In the genomic region with DNA sequence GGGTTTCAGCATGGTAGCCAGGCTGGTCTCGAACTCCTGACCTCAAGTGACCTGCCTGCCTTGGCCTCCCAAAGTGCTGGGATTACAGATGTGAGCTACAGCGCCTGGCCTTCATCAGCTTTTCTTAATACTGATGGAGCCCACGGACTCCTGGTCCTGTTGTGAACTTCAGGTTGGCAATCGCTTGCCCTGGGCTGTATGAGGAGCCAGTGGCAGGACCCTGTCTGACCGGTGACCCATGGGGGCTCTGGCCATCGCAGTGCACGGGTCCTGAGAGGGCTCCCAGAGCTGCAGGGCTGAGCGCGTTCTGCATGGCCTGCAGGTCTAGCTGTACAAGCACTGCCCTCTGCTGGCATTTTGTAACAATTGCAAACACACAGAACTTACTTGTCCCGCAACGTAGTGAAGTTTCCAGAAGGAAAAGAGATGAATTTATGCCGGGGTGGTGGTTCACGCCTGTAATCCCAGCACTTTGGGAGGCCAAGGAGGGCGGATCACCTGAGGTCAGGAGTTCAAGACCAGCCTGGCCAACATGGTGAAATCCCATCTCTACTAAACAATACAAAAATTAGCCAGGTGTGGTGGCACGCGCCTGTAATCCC, we compare ENCODE assay signal across 8 cellular contexts. TPM values are rescaled to one million over a fixed set of nuclear protein-coding genes. Genes with fewer than 3 reads are reported as not detected.
DNase-seq lines count a peak whose midpoint lies in the region; ATAC-seq, FAIRE-seq and TF ChIP-seq lines count a peak whose summit lies in the region.
"Not testable (repeated sequence)": the region's sequence is repeated elsewhere in the genome, so short reads cannot be mapped to it uniquely, and the experiment has no call there.

No MANE protein-coding gene starts in this region.

- not testable (repeated sequence) for BruUV-seq in A673 (replicated peaks; lab: Mats Ljungman, UMichigan)

- not testable (repeated sequence) for H3K27ac ChIP-seq in A673 (ENCODE audit: low read depth, low read length, poor library complexity, severe bottlenecking); ascending aorta; heart left ventricle; pancreas

- not testable (repeated sequence) for H3K27me3 ChIP-seq in A673 (replicated peaks; ENCODE audit: insufficient read depth, low read depth, low read length, poor library complexity); ascending aorta; pancreas
- H3K27me3 ChIP-seq in heart left ventricle, result peaks cover 0 to 12% (median 0%) of the 10 kb centered on the region in 9 donors

- FAIRE-seq in GM18507 (lab: Jason Lieb, UNC), result peak; percentile 86
- not testable (repeated sequence) for FAIRE-seq in pancreas (lab: Jason Lieb, UNC)

- DNase-seq in A673 (ENCODE audit: low spot score) (peak; percentile 77), GM18507 (ENCODE audit: extremely low spot score, insufficient read length, low read depth) (peak; percentile 56), NCI-H1694 treated with DMSO at 0.1 percent for 48 hours (lab: John Stamatoyannopoulos, UW) (peak; percentile 22), T-helper 1 cell (peak in 4 of 5 donors; percentile 28 to 57 (median 47)), ascending aorta (ENCODE audit: low spot score in 2 of 2) (peak in 1 of 2 donors; percentile 79), heart left ventricle (peak; percentile 62 to 77 (median 71)), pancreas (peak in 5 of 6 donors; percentile 44 to 67 (median 52))

- not testable (repeated sequence) for H3K4me3 ChIP-seq in A673 (ENCODE audit: low read depth, low read length, poor library complexity, severe bottlenecking); ascending aorta; heart left ventricle; pancreas

- TF ChIP-seq POLR2A in heart left ventricle (IDR thresholded peaks at IDR 0.05), result not testable (repeated sequence)

- POLR2A ChIA-PET in A673 (lab: Charles Lee; ENCODE audit: low non-redundant PET), result interaction anchor here (0.6 kb wide), 1 partner anchor 165 kb away, joined by 7 read pairs; no protein-coding TSS in a partner anchor

- intact Hi-C loops in A673 (cut with micrococcal nuclease; ENCODE audit: unreplicated experiment), result loop anchor here (1.0 to 5.0 kb wide), 4 partner anchors 88 to 243 kb away; no protein-coding TSS in a partner anchor
- intact Hi-C loops in ascending aorta (cut with DNase I), result loop anchor here (1.0 kb wide), 2 partner anchors 87 to 125 kb away; no protein-coding TSS in a partner anchor
- intact Hi-C loops in heart left ventricle (cut with DNase I), result loop anchor here (1.0 to 5.0 kb wide), 9 partner anchors 87 to 513 kb away; no protein-coding TSS in a partner anchor
- intact Hi-C loops in pancreas (cut with DNase I), result loop anchor here in 2 of 3 donors (2.0 to 10.0 kb wide), 2 partner anchors 116 to 126 kb away; no protein-coding TSS in a partner anchor

- WGBS in heart left ventricle, 4 donors, result 24 to 31% (median 28%) methylated on average over 15 to 16 of the region's 16 CpGs
- WGBS in pancreas, 2 donors, result 23 to 25% methylated on average over 16 of the region's 16 CpGs

- TF ChIP-seq CTCF in A673 (conservative IDR thresholded peaks at IDR 0.05; ENCODE audit: low read depth, low read length) (peak; percentile 76), ascending aorta (IDR thresholded peaks at IDR 0.05) (peak; percentile 75 to 84 (median 78)), heart left ventricle (IDR thresholded peaks at IDR 0.05) (peak; percentile 61 to 91 (median 80)), pancreas (IDR thresholded peaks at IDR 0.05) (peak; percentile 44 to 71 (median 60))

- not testable (repeated sequence) for H3K36me3 ChIP-seq in A673 (ENCODE audit: insufficient read depth, low read length, poor library complexity, severe bottlenecking); ascending aorta; heart left ventricle; pancreas

- not testable (repeated sequence) for H3K9me3 ChIP-seq in A673 (ENCODE audit: low read depth, low read length, poor library complexity, severe bottlenecking); ascending aorta; heart left ventricle; pancreas

- H3K4me1 ChIP-seq in A673 (ENCODE audit: insufficient read depth, low read length, poor library complexity, severe bottlenecking), result peaks cover 11% of the 10 kb centered on the region
- H3K4me1 ChIP-seq in ascending aorta, heart left ventricle, pancreas: not testable (repeated sequence)

- ATAC-seq in HG02973 (IDR thresholded peaks at IDR 0.05; ENCODE audit: unreplicated experiment), result peak; percentile 77
- peak; percentile 77 to 87 (median 78) for ATAC-seq in heart left ventricle
- peak; percentile 81 to 98 (median 94) for ATAC-seq in pancreas

- CTCF ChIA-PET in A673 (lab: Charles Lee), result interaction anchor here (0.8 to 1.5 kb wide), 5 partner anchors 82 to 244 kb away, joined by 3 to 10 read pairs (median 4); no protein-coding TSS in a partner anchor

RNA-seq across cellular contexts. Expression of a gene that starts 18.0 kb away (rescaled TPM):
- total RNA-seq in A673 (2021), result 34.9 and 35.9 TPM in 2 replicates
- total RNA-seq in ascending aorta, result 23.8 TPM
- total RNA-seq in heart left ventricle, result 100 to 1,000 TPM; 213 to 796 (median 542) TPM
- polyA plus RNA-seq in heart left ventricle, result 100 to 1,000 TPM; 310 to 655 TPM
- 10 to 100 TPM; 17.0 to 33.0 (median 24.0) TPM for total RNA-seq in pancreas
- polyA plus RNA-seq in pancreas, result 10 to 100 TPM; 42.6 to 56.3 TPM

RNA-seq across cellular contexts. Expression of a gene that starts 58.4 kb away (rescaled TPM):
- total RNA-seq in A673 (2021) (52.8 and 62.0 TPM in 2 replicates), ascending aorta (77.7 TPM), heart left ventricle (10 to 100 TPM; 16.8 to 30.8 (median 20.9) TPM), pancreas (10 to 100 TPM; 14.5 to 31.8 (median 22.6) TPM)
- polyA plus RNA-seq in heart left ventricle (10 to 100 TPM; 37.1 to 41.5 TPM), pancreas (10 to 100 TPM; 29.5 to 38.9 TPM)
